8 cellular contexts compared by ENCODE assay signal in genomic region chr17:2710075-2710803, GRCh38. TPM values are rescaled to one million over a fixed set of nuclear protein-coding genes. Genes with fewer than 3 reads are reported as not detected.
A peak's percentile ranks its signal among the peaks of the same experiment; 100 is the strongest.
DNase-seq lines count a peak whose midpoint lies in the region; ATAC-seq and TF ChIP-seq lines count a peak whose summit lies in the region.

No MANE protein-coding gene starts in this region.

- peak overlapping the region; percentile 96 for H3K4me2 ChIP-seq in PC-9

- no peaks in the 10 kb centered on the region for H3K9me3 ChIP-seq in PC-9 (ENCODE audit: insufficient read depth, low read depth)

- intact Hi-C loops in PC-9 (cut with micrococcal nuclease; ENCODE audit: unreplicated experiment) (loop anchor here (5.0 kb wide), 1 partner anchor 927 kb away; the partner anchor contains the start of genes CTNS and SHPK), posterior vena cava (cut with DNase I) (no loop called here)

- no peaks in the 10 kb centered on the region for H3K9me2 ChIP-seq in PC-9 (ENCODE audit: insufficient read depth)

- H3K4me3 ChIP-seq in GM12864 (ENCODE audit: low read depth, low read length) (peak overlapping the region; percentile 92), PC-9 (peak overlapping the region; percentile 82)

- TF ChIP-seq CTCF in GM12864 (IDR thresholded peaks at IDR 0.05; ENCODE audit: low read depth, low read length, missing control alignments): no peak
- TF ChIP-seq CTCF in PC-9 (conservative IDR thresholded peaks at IDR 0.05): no peak

- CTCF ChIA-PET in PC-9 (lab: Charles Lee): interaction anchor here (1.1 kb wide), 1 partner anchor 35 kb away, joined by 6 read pairs; no protein-coding TSS in a partner anchor

- POLR2A ChIA-PET in PC-9 (lab: Charles Lee; ENCODE audit: unreplicated experiment): interaction anchor here (0.6 to 0.7 kb wide), 6 partner anchors 14 to 303 kb away, joined by 3 to 11 read pairs (median 4); no protein-coding TSS in a partner anchor

- H3K4me1 ChIP-seq in PC-9 (replicated peaks; ENCODE audit: insufficient read depth): peaks cover 27% of the 10 kb centered on the region; the same call in 1 of the 2 replicates

- H3F3A ChIP-seq in PC-9 (ENCODE audit: insufficient read depth, low read depth): peaks cover 8% of the 10 kb centered on the region; the same call in 1 of the 2 replicates

- no peak overlapping the region for H2AFZ ChIP-seq in PC-9

- H3K36me3 ChIP-seq in PC-9 (ENCODE audit: low read depth): no peaks in the 10 kb centered on the region

- H3K27me3 ChIP-seq in PC-9 (ENCODE audit: insufficient read depth, low read depth): no peaks in the 10 kb centered on the region

- H4K20me1 ChIP-seq in PC-9 (ENCODE audit: insufficient read depth): peaks cover 57% of the 10 kb centered on the region

- TF ChIP-seq POLR2A in erythroblast (IDR thresholded peaks at IDR 0.05; ENCODE audit: low read length): no peak

- peak overlapping the region; percentile 63 for H3K27ac ChIP-seq in PC-9

- BruUV-seq in PC-9 (replicated peaks; lab: Mats Ljungman, UMichigan): TSS peak; percentile 72

- peaks cover 60% of the 10 kb centered on the region for H3K79me2 ChIP-seq in PC-9 (ENCODE audit: low read depth)

- DNase-seq in GM12864 (ENCODE audit: low read depth): no peak
- peak in 1 of 2 experiments; percentile 34 for DNase-seq in PC-9
- peak; percentile 43 to 46 for DNase-seq in erythroblast (lab: John Stamatoyannopoulos, UW)
- peak; percentile 76 for DNase-seq in posterior vena cava (ENCODE audit: low spot score)
- no peak for DNase-seq in globus pallidus (ENCODE audit: low spot score)

- ATAC-seq in GM21515 (IDR thresholded peaks at IDR 0.05; ENCODE audit: unreplicated experiment) (no peak), HG03432 (IDR thresholded peaks at IDR 0.05; ENCODE audit: unreplicated experiment) (no peak), GM18520 (IDR thresholded peaks at IDR 0.05; ENCODE audit: unreplicated experiment) (no peak)

RNA-seq across cellular contexts. Expression of gene CLUH, which starts 1.3 kb away (rescaled TPM):
- total RNA-seq in PC-9 (2021): 142 and 165 TPM in 2 replicates
- 10 to 100 TPM; 36.0 to 44.5 TPM for total RNA-seq in posterior vena cava

RNA-seq across cellular contexts. Expression of gene CCDC92B, which starts 39.2 kb away (rescaled TPM):
- total RNA-seq in PC-9 (2021): 1.9 and 3.0 TPM in 2 replicates
- under 1 TPM; 0.05 to 0.23 TPM for total RNA-seq in posterior vena cava

Comparison
In these comparisons a context has a peak if more than half of its experiments do, and no peak if none do; other contexts are left out.
1. DNase-seq: peak in erythroblast (2 of 2) and posterior vena cava (single experiment); none in GM12864 (single experiment) and globus pallidus (single experiment).